ENCODE assay signal across 1 cellular context in the genomic region with DNA sequence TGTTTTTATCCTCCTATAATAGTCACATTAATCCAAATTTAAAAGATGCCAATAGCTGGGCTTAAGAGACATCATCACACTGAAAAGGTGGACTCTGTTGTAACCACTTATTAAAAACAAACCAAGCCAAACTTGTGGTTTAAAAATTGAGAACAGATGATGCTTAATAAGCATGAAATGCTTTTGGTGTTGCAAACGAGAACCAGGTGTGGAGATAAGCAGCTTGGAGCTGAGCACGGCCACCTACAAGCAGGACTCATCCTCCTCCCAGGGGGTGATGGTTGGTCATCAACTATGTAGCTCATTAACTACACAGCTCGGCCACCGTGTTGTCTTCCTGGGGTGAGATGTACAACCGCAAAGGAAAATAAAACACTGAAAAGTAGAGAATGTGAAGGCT.
TF ChIP-seq lines count a peak whose summit lies in the region.

No MANE protein-coding gene starts in this region.

TF ChIP-seq in IMR-90, 13 proteins besides CTCF, POLR2A, EP300 and RAD21 (continued from another document):
- TF ChIP-seq FOS (IDR thresholded peaks at IDR 0.05; ENCODE audit: low read depth, low read length) (no peak), MAFK (IDR thresholded peaks at IDR 0.05; ENCODE audit: low read depth, low read length) (no peak)
- TF ChIP-seq, protein P1, sequence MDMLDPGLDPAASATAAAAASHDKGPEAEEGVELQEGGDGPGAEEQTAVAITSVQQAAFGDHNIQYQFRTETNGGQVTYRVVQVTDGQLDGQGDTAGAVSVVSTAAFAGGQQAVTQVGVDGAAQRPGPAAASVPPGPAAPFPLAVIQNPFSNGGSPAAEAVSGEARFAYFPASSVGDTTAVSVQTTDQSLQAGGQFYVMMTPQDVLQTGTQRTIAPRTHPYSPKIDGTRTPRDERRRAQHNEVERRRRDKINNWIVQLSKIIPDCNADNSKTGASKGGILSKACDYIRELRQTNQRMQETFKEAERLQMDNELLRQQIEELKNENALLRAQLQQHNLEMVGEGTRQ (IDR thresholded peaks at IDR 0.05; ENCODE audit: low read depth, low read length): no peak
